8 cellular contexts compared by ENCODE assay signal in genomic region chr5:147403659-147404640, GRCh38.
DNase-seq lines count a peak whose midpoint lies in the region; ATAC-seq and TF ChIP-seq lines count a peak whose summit lies in the region.

No MANE protein-coding gene starts in this region.

- H3K4me1 ChIP-seq in mesenchymal stem cell (ENCODE audit: control insufficient read depth, insufficient read depth, low read depth, low read length) = peaks cover 19% of the 10 kb centered on the region

- CTCF ChIA-PET in MCF 10A (lab: Yijun Ruan, JAX) = interaction anchor here (0.6 to 5.7 kb wide), 21 partner anchors 9 to 864 kb away, joined by 3 to 40 read pairs (median 3); no protein-coding TSS in a partner anchor

- H2BK120ac ChIP-seq in mesenchymal stem cell (ENCODE audit: low read depth, low read length) = peak overlapping the region; percentile 2

- H3K23ac ChIP-seq in mesenchymal stem cell (ENCODE audit: low read length in 2 of 2) = no peak overlapping the region

- peaks cover 20% of the 10 kb centered on the region for H3K4me1 Mint-ChIP-seq in MCF 10A (ENCODE audit: insufficient read depth, unreplicated experiment)

- no peaks in the 10 kb centered on the region for H3K27me3 ChIP-seq in mesenchymal stem cell (ENCODE audit: control insufficient read depth in 1 of 2, insufficient read depth in 1 of 2, low read length in 2 of 2)

- H4K91ac ChIP-seq in mesenchymal stem cell (ENCODE audit: low read length) = peak overlapping the region; percentile 75

- peak overlapping the region; percentile 91 for H3K27ac Mint-ChIP-seq in MCF 10A (ENCODE audit: low read depth, unreplicated experiment)

- H2AFZ ChIP-seq in mesenchymal stem cell (ENCODE audit: low read depth, low read length) = no peak overlapping the region

- peaks cover 13 to 49% of the 10 kb centered on the region in 2 experiments for H3K36me3 ChIP-seq in mesenchymal stem cell (ENCODE audit: control insufficient read depth in 1 of 2, insufficient read depth in 2 of 2, low read depth in 1 of 2, low read length in 2 of 2)

- H2BK5ac ChIP-seq in mesenchymal stem cell (ENCODE audit: low read depth, low read length, poor library complexity, severe bottlenecking) = peak overlapping the region; percentile 39

- TF ChIP-seq CTCF in MCF 10A (IDR thresholded peaks at IDR 0.05; ENCODE audit: unreplicated experiment) = no peak

- peak overlapping the region; percentile 97 for H4K8ac ChIP-seq in mesenchymal stem cell (ENCODE audit: low read length)

- H3K27me3 Mint-ChIP-seq in MCF 10A (ENCODE audit: insufficient read depth, unreplicated experiment) = no peaks in the 10 kb centered on the region

- peak overlapping the region; percentile 58 for H2AK5ac ChIP-seq in mesenchymal stem cell (ENCODE audit: low read length, severe bottlenecking)

- H2BK15ac ChIP-seq in mesenchymal stem cell (ENCODE audit: low read depth, poor library complexity, severe bottlenecking) = peak overlapping the region; percentile 92

- intact Hi-C loops in MCF 10A (cut with micrococcal nuclease) = loop anchor here (1.0 kb wide), 1 partner anchor 49 kb away; no protein-coding TSS in a partner anchor

- BruUV-seq in MCF 10A (replicated peaks; lab: Mats Ljungman, UMichigan) = no TSS peak

- peak overlapping the region; percentile 93 for H3K27ac ChIP-seq in mesenchymal stem cell (ENCODE audit: low read length, poor library complexity, severe bottlenecking)

- peak overlapping the region in 1 of 2 experiments; percentile 67 for H3K4me3 ChIP-seq in mesenchymal stem cell (ENCODE audit: insufficient read depth in 1 of 2, low read depth in 1 of 2, low read length in 2 of 2)

- peaks cover 13% of the 10 kb centered on the region for H3K79me1 ChIP-seq in mesenchymal stem cell (replicated peaks; ENCODE audit: low read length, poor library complexity, severe bottlenecking)

- no peak overlapping the region for H3K4me3 Mint-ChIP-seq in MCF 10A (ENCODE audit: unreplicated experiment)

- H3K14ac ChIP-seq in mesenchymal stem cell (ENCODE audit: low read length in 2 of 2) = peak overlapping the region in 1 of 2 experiments; percentile 83

- POLR2A ChIA-PET in MCF 10A (lab: Yijun Ruan, JAX) = interaction anchor here (0.6 to 1.9 kb wide), 19 partner anchors 9 to 1082 kb away, joined by 3 to 10 read pairs (median 3); no protein-coding TSS in a partner anchor

- peak overlapping the region; percentile 87 to 95 for H2BK12ac ChIP-seq in mesenchymal stem cell (ENCODE audit: low read length in 2 of 2)

- H3K36me3 Mint-ChIP-seq in MCF 10A (ENCODE audit: insufficient read depth, unreplicated experiment) = no peaks in the 10 kb centered on the region

- peak overlapping the region; percentile 93 for H3K9ac ChIP-seq in mesenchymal stem cell (ENCODE audit: low read length)

- peak; percentile 94 for DNase-seq in Daoy (ENCODE audit: low read depth)
- peak; percentile 92 for DNase-seq in HS-5 (ENCODE audit: low read depth)
- peak; percentile 95 for DNase-seq in MCF 10A (ENCODE audit: unreplicated experiment)
- peak; percentile 99 for DNase-seq in mesenchymal stem cell
- DNase-seq in NCI-H187 (lab: John Stamatoyannopoulos, UW) = no peak
- DNase-seq in putamen (ENCODE audit: low spot score) = no peak
- no peak for DNase-seq in KBM-7

- in situ Hi-C loops in KBM-7 (cut with MboI; ENCODE audit: low pct_unique_long_range_greater_than_20kb, low sequenced_read_pairs) = no loop called here

- H3K9me3 ChIP-seq in mesenchymal stem cell (ENCODE audit: control insufficient read depth, low read length) = no peaks in the 10 kb centered on the region

- no peak overlapping the region for H3K4me2 ChIP-seq in mesenchymal stem cell (ENCODE audit: low read length, poor library complexity, severe bottlenecking)

- H3K4ac ChIP-seq in mesenchymal stem cell (ENCODE audit: low read depth in 1 of 2, low read length in 2 of 2) = peak overlapping the region in 1 of 2 experiments; percentile 88

- 29% methylated on average over 9 of the region's 15 CpGs for WGBS in mesenchymal stem cell

- H3K9me3 Mint-ChIP-seq in MCF 10A (ENCODE audit: unreplicated experiment) = no peaks in the 10 kb centered on the region

- peak; percentile 94 for ATAC-seq in GM21619 (IDR thresholded peaks at IDR 0.05; ENCODE audit: unreplicated experiment)

- peak overlapping the region; percentile 96 to 99 for H3K18ac ChIP-seq in mesenchymal stem cell (ENCODE audit: low read depth in 1 of 2, low read length in 2 of 2)

Comparison
In these comparisons a context has a peak if more than half of its experiments do, and no peak if none do; other contexts are left out.
1. DNase-seq: peak in Daoy (single experiment), HS-5 (single experiment), MCF 10A (single experiment) and mesenchymal stem cell (single experiment); none in NCI-H187 (0 of 2), putamen (single experiment) and KBM-7 (single experiment).